1 cellular context compared by ENCODE assay signal in genomic region chr5:42951169-42951846, GRCh38.
TF ChIP-seq lines count a peak whose summit lies in the region.

No MANE protein-coding gene starts in this region.

TF ChIP-seq in GM23338, 12 proteins besides CTCF, POLR2A, EP300 and RAD21 (continued from another document):
- no peak for TF ChIP-seq ZNF462 (CRISPR knock-in tag; IDR thresholded peaks at IDR 0.05)
- no peak for TF ChIP-seq POLR2AphosphoS5 (IDR thresholded peaks at IDR 0.05; ENCODE audit: low read depth)
- no peak for TF ChIP-seq REST (IDR thresholded peaks at IDR 0.05; ENCODE audit: unreplicated experiment)
- no peak for TF ChIP-seq ZNF331 (CRISPR knock-in tag; IDR thresholded peaks at IDR 0.05; ENCODE audit: low read depth)
- TF ChIP-seq ZNF114 (CRISPR knock-in tag; IDR thresholded peaks at IDR 0.05): no peak
- TF ChIP-seq EZH2 (IDR thresholded peaks at IDR 0.05; ENCODE audit: low read depth, unreplicated experiment): no peak
- TF ChIP-seq CREB1 (CRISPR knock-in tag; IDR thresholded peaks at IDR 0.05; ENCODE audit: low read depth): no peak
